ENCODE assay signal across 8 cellular contexts in the genomic region with DNA sequence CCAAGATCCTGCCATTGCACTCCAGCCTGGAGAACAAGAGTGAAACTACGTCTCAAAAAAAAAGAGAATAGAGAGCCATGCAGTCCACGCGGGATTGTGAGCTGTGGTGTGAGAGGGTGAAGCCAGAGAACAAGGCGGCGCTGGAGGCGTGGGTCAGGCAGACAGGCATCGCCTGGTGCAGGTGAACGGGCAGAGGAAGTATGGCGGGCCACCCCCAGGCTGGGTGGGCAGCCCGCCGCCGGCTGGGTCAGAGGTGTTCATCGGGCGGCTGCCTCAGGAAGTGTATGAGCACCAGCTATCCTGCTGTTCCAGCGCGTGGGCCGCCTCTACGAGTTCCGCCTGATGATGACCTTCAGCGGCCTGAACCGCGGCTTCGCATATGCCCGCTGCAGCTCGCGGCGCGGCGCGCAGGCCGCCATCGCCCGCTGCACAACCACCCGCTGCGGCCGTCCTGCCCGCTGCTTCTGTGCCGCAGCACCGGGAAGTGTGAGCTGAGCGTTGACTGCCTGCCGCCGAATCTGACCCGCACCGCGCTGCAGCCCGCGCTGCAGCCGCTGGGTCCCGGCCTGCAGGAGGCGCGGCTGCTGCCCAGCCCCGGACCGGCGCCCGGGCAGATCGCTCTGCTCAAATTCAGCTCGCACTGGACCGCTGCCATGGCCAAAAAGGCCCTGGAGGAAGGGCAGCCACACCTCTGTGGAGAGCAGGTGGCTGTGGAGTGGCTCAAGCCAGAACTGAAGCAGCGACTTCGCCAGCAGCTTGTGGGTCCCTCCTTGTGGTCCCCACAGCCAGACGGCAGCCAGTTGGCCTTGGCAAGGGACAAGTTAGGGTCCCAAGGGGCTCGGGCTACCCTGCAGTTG.
DNase-seq lines count a peak whose midpoint lies in the region; ATAC-seq, FAIRE-seq and TF ChIP-seq lines count a peak whose summit lies in the region.
"Not testable (repeated sequence)": the region's sequence is repeated elsewhere in the genome, so short reads cannot be mapped to it uniquely, and the experiment has no call there.

No MANE protein-coding gene starts in this region.

- H3K36me3 Mint-ChIP-seq in activated naive CD4-positive, alpha-beta T cell treated with anti-CD3 and anti-CD28 coated beads, Interleukin-2, amount 50 U/mL, for 24 hours = not testable (repeated sequence)

- not testable (repeated sequence) for TF ChIP-seq CTCF in kidney (IDR thresholded peaks at IDR 0.05; ENCODE audit: borderline replicate concordance, extremely low read depth, insufficient read depth)
- TF ChIP-seq CTCF in transverse colon (IDR thresholded peaks at IDR 0.05) = peak in 4 of 5 experiments; percentile 16 to 39 (median 23)

- not testable (repeated sequence) for H2BK120ac ChIP-seq in trophoblast cell (ENCODE audit: insufficient read depth, low read length, poor library complexity)

- not testable (repeated sequence) for H3K27me3 ChIP-seq in esophagus (ENCODE audit: control insufficient read depth in 1 of 2, insufficient read depth in 2 of 2, low read length in 2 of 2); trophoblast cell (ENCODE audit: insufficient read depth, low read length); transverse colon

- not testable (repeated sequence) for H3K27me3 Mint-ChIP-seq in activated naive CD4-positive, alpha-beta T cell treated with anti-CD3 and anti-CD28 coated beads, Interleukin-2, amount 50 U/mL, for 24 hours

- ATAC-seq in HG03159 (IDR thresholded peaks at IDR 0.05; ENCODE audit: unreplicated experiment) (peak; percentile 23), SK-N-SH treated with all-trans-retinoic acid at 6 μM for 48 hours (peak; percentile 61)

- TF ChIP-seq EP300 in transverse colon (IDR thresholded peaks at IDR 0.05; ENCODE audit: low read depth) = not testable (repeated sequence)

- peak overlapping the region; percentile 50 for H3K4me2 ChIP-seq in trophoblast cell (ENCODE audit: low read length)

- not testable (repeated sequence) for H3K79me1 ChIP-seq in trophoblast cell (ENCODE audit: low read length)

- H3K14ac ChIP-seq in trophoblast cell (ENCODE audit: low read length) = not testable (repeated sequence)

- TF ChIP-seq POLR2A in transverse colon (IDR thresholded peaks at IDR 0.05) = peak; percentile 26

- not testable (repeated sequence) for H2AFZ ChIP-seq in trophoblast cell (ENCODE audit: insufficient read depth, low read length, poor library complexity)

- peak overlapping the region; percentile 87 for H3K27ac Mint-ChIP-seq in activated naive CD4-positive, alpha-beta T cell treated with anti-CD3 and anti-CD28 coated beads, Interleukin-2, amount 50 U/mL, for 24 hours

- not testable (repeated sequence) for H4K8ac ChIP-seq in trophoblast cell (ENCODE audit: low read depth, low read length)

- H3K4me3 Mint-ChIP-seq in activated naive CD4-positive, alpha-beta T cell treated with anti-CD3 and anti-CD28 coated beads, Interleukin-2, amount 50 U/mL, for 24 hours = peak overlapping the region; percentile 90

- H3K79me2 ChIP-seq in trophoblast cell (ENCODE audit: control insufficient read depth, insufficient read depth, low read length, poor library complexity) = not testable (repeated sequence)

- H3K27ac ChIP-seq in esophagus (ENCODE audit: low read depth in 2 of 2, low read length in 1 of 2) (peak overlapping the region; percentile 54 to 84), kidney (ENCODE audit: low read depth in 2 of 2, low read length in 2 of 2) (peak overlapping the region in 1 of 2 donors; percentile 37), transverse colon (peak overlapping the region; percentile 83 to 88 (median 88))
- not testable (repeated sequence) for H3K27ac ChIP-seq in trophoblast cell (ENCODE audit: low read depth, low read length)

- H3K18ac ChIP-seq in trophoblast cell (ENCODE audit: low read length) = not testable (repeated sequence)

- not testable (repeated sequence) for H3K4ac ChIP-seq in trophoblast cell (ENCODE audit: low read depth, low read length)

- H3K4me3 ChIP-seq in esophagus (ENCODE audit: low read depth in 1 of 2, low read length in 2 of 2) (peak overlapping the region; percentile 75 to 76), kidney (ENCODE audit: low read length in 2 of 2) (peak overlapping the region; percentile 53 to 89), trophoblast cell (ENCODE audit: low read depth, low read length) (peak overlapping the region; percentile 11), transverse colon (peak overlapping the region; percentile 53 to 80 (median 60))

- H2BK12ac ChIP-seq in trophoblast cell (ENCODE audit: low read length) = not testable (repeated sequence)

- not testable (repeated sequence) for H3K23ac ChIP-seq in trophoblast cell (ENCODE audit: low read length)

- H3K4me1 ChIP-seq in esophagus (ENCODE audit: control insufficient read depth in 2 of 2, insufficient read depth in 2 of 2, low read length in 1 of 2); kidney (ENCODE audit: control insufficient read depth in 1 of 2, insufficient read depth in 1 of 2, low read depth in 1 of 2, low read length in 2 of 2); trophoblast cell (ENCODE audit: control insufficient read depth in 1 of 2, insufficient read depth in 2 of 2, low read length in 2 of 2): not testable (repeated sequence)
- H3K4me1 ChIP-seq in transverse colon = peaks cover 0 to 24% (median 21%) of the 10 kb centered on the region in 4 donors

- intact Hi-C loops in kidney (cut with DNase I); transverse colon (cut with DNase I; ENCODE audit: low total_unique reads): not testable (repeated sequence)

- in situ Hi-C loops in transverse colon (cut with MboI; ENCODE audit: low pct_ligation_motif_present in 1 of 4, low pct_unique_long_range_greater_than_20kb in 1 of 4, low sequenced_read_pairs in 3 of 4) = loop anchor here in 3 of 4 donors (25.0 kb wide), 2 partner anchors 149 to 676 kb away; a partner anchor contains a TSS

- DNase-seq in EL (peak; percentile 46), kidney (peak; percentile 84), trophoblast cell (peak; percentile 39 to 51), transverse colon (peak; percentile 50)

- not testable (repeated sequence) for H3K9me3 ChIP-seq in esophagus (ENCODE audit: control insufficient read depth in 2 of 2, insufficient read depth in 1 of 2, low read depth in 1 of 2, low read length in 1 of 2); kidney (ENCODE audit: control insufficient read depth in 1 of 2, low read length in 2 of 2); trophoblast cell (ENCODE audit: insufficient read depth, low read depth, low read length); transverse colon

- peak overlapping the region in 1 of 2 donors; percentile 67 for H3K9ac ChIP-seq in kidney (ENCODE audit: low read length in 2 of 2)
- H3K9ac ChIP-seq in trophoblast cell (ENCODE audit: low read length) = not testable (repeated sequence)

- 4 to 5% methylated on average over 39 to 52 of the region's 62 CpGs for WGBS in esophagus, 2 donors
- no CpG with 5 or more reads among the region's 62 CpGs for WGBS in trophoblast cell (ENCODE audit: extremely low coverage, insufficient coverage, insufficient read length)
- 0 to 5% methylated on average over 1 to 21 of the region's 62 CpGs for WGBS in transverse colon (ENCODE audit: low coverage in 1 of 2), 2 donors

- H3K9me3 Mint-ChIP-seq in activated naive CD4-positive, alpha-beta T cell treated with anti-CD3 and anti-CD28 coated beads, Interleukin-2, amount 50 U/mL, for 24 hours = not testable (repeated sequence)

- not testable (repeated sequence) for H3K36me3 ChIP-seq in esophagus (ENCODE audit: control insufficient read depth in 2 of 2, insufficient read depth in 2 of 2, low read length in 1 of 2); kidney (ENCODE audit: control insufficient read depth in 1 of 2, insufficient read depth in 2 of 2, low read length in 2 of 2); trophoblast cell (ENCODE audit: control insufficient read depth in 1 of 2, insufficient read depth in 2 of 2, low read length in 2 of 2); transverse colon

- not testable (repeated sequence) for FAIRE-seq in kidney (lab: Jason Lieb, UNC)

- H2AK5ac ChIP-seq in trophoblast cell (ENCODE audit: low read length) = not testable (repeated sequence)

- H3K4me1 Mint-ChIP-seq in activated naive CD4-positive, alpha-beta T cell treated with anti-CD3 and anti-CD28 coated beads, Interleukin-2, amount 50 U/mL, for 24 hours = peaks cover 35% of the 10 kb centered on the region

- not testable (repeated sequence) for H2BK5ac ChIP-seq in trophoblast cell (ENCODE audit: low read depth, low read length, poor library complexity)

- not testable (repeated sequence) for H4K91ac ChIP-seq in trophoblast cell (ENCODE audit: low read depth, low read length)

- H4K12ac ChIP-seq in trophoblast cell (ENCODE audit: low read depth, low read length) = not testable (repeated sequence)

Comparison
In these comparisons a context has a peak if more than half of its experiments do, and no peak if none do; other contexts are left out.
1. H3K4me3 ChIP-seq: peak in every context shown above with its lines; median percentile 76 in esophagus; 71 in kidney; 60 in transverse colon; 11 in trophoblast cell.